ENCODE assay signal across 17 cellular contexts in genomic region chr6:169157474-169158181, GRCh38.
DNase-seq lines count a peak whose midpoint lies in the region; ATAC-seq and TF ChIP-seq lines count a peak whose summit lies in the region.
"Had no signal": no experiment of that assay in that cellular context is flagged by ENCODE, and none has a peak within 500 bp of the region (broad histone marks: within the 10 kb centered on the region; RNA-seq: fewer than 3 reads in every experiment).

No MANE protein-coding gene starts in this region.

- no peak overlapping the region for H2AFZ ChIP-seq in hepatocyte

- TF ChIP-seq CTCF in hepatocyte (IDR thresholded peaks at IDR 0.05; ENCODE audit: poor library complexity) (no peak), ovary (IDR thresholded peaks at IDR 0.05) (no peak)

- H4K20me1 ChIP-seq in hepatocyte (ENCODE audit: insufficient read depth, poor library complexity, severe bottlenecking), result no peaks in the 10 kb centered on the region

- no peak for TF ChIP-seq EP300 in ovary (IDR thresholded peaks at IDR 0.05)

- in situ Hi-C loops in ACHN (cut with HindIII; ENCODE audit: low pct_ligation_motif_present, low pct_unique_long_range_greater_than_20kb, low sequenced_read_pairs) (no loop called here), KBM-7 (cut with MboI; ENCODE audit: low pct_unique_long_range_greater_than_20kb, low sequenced_read_pairs) (no loop called here)

- H3K4me1 ChIP-seq in SJCRH30 (peaks cover 14% of the 10 kb centered on the region), hepatocyte (ENCODE audit: insufficient read depth) (peaks cover 24% of the 10 kb centered on the region), ovary (ENCODE audit: insufficient read depth) (peaks cover 13% of the 10 kb centered on the region)

- ATAC-seq in GM21515 (IDR thresholded peaks at IDR 0.05; ENCODE audit: unreplicated experiment) (no peak), HG02588 (IDR thresholded peaks at IDR 0.05; ENCODE audit: unreplicated experiment) (no peak)
- ATAC-seq: stimulated activated naive CD8-positive, alpha-beta T cell treated with anti-CD3 and anti-CD28 coated beads, Interleukin-15, Interleukin-2, amounts not matched to agents 100 U/mL and 50 U/mL, for 24 hours; upper lobe of right lung had no signal

- H3K27ac ChIP-seq in SJCRH30, result peak overlapping the region; percentile 27; the same call in 1 of the 2 replicates
- peak overlapping the region; percentile 88 for H3K27ac ChIP-seq in hepatocyte
- peak overlapping the region in 1 of 2 donors; percentile 9 for H3K27ac ChIP-seq in ovary

- H3K27me3 ChIP-seq in SJCRH30 (no peaks in the 10 kb centered on the region), hepatocyte (no peaks in the 10 kb centered on the region), ovary (no peaks in the 10 kb centered on the region)
- H3K27me3 ChIP-seq: upper lobe of right lung had no signal

- TF ChIP-seq POLR2A in ovary (IDR thresholded peaks at IDR 0.05), result no peak

- no peaks in the 10 kb centered on the region for H3K9me2 ChIP-seq in hepatocyte (replicated peaks; ENCODE audit: insufficient read depth)

- DNase-seq in GM03348 (ENCODE audit: low spot score) (peak; percentile 42), SJCRH30 (no peak), hepatocyte (ENCODE audit: low spot score) (peak; percentile 43), ovary (peak in 3 of 5 donors; percentile 10 to 40 (median 37)), ACHN (no peak), KBM-7 (no peak)
- DNase-seq: dermis blood vessel endothelial cell; DND-41; immature natural killer cell; Kasumi-1; mesendoderm; NCI-H526; stimulated activated CD4-positive, alpha-beta T cell treated with anti-CD3 and anti-CD28 coated beads, Interleukin-1b, Interleukin-23, amount 100 ng/mL, for 48 hours; stimulated activated naive CD8-positive, alpha-beta T cell treated with anti-CD3 and anti-CD28 coated beads, Interleukin-15, Interleukin-2, amounts not matched to agents 100 U/mL and 50 U/mL, for 24 hours had no signal

- 76% methylated on average over 15 of the region's 15 CpGs for WGBS in hepatocyte (ENCODE audit: low lambda C conversion rate, missing lambda C conversion rate)
- WGBS in ovary, 3 donors, result 23 to 33% (median 28%) methylated on average over 15 of the region's 15 CpGs

- H3K4me2 ChIP-seq in hepatocyte, result peak overlapping the region; percentile 26

- H3K79me2 ChIP-seq in hepatocyte, result no peaks in the 10 kb centered on the region

- no peaks in the 10 kb centered on the region for H3K36me3 ChIP-seq in SJCRH30
- H3K36me3 ChIP-seq in hepatocyte (replicated peaks; ENCODE audit: insufficient read depth, low read depth), result no peaks in the 10 kb centered on the region
- no peaks in the 10 kb centered on the region for H3K36me3 ChIP-seq in ovary
- H3K36me3 ChIP-seq: upper lobe of right lung had no signal

- no peaks in the 10 kb centered on the region for H3K9me3 ChIP-seq in SJCRH30 (replicated peaks)
- H3K9me3 ChIP-seq in hepatocyte (ENCODE audit: low read depth), result no peaks in the 10 kb centered on the region
- no peaks in the 10 kb centered on the region for H3K9me3 ChIP-seq in ovary
- H3K9me3 ChIP-seq: upper lobe of right lung had no signal

- H3K4me3 ChIP-seq in SJCRH30 (no peak overlapping the region), hepatocyte (no peak overlapping the region), ovary (no peak overlapping the region)
- H3K4me3 ChIP-seq: upper lobe of right lung had no signal

- intact Hi-C loops in ovary (cut with DNase I), result no loop called here

Comparison
In these comparisons a context has a peak if more than half of its experiments do, and no peak if none do; other contexts are left out.
1. DNase-seq: peak in GM03348 (single experiment), hepatocyte (single experiment) and ovary (3 of 5); none in SJCRH30 (0 of 2), ACHN (single experiment) and KBM-7 (single experiment).